17 cellular contexts compared by ENCODE assay signal in the genomic region with DNA sequence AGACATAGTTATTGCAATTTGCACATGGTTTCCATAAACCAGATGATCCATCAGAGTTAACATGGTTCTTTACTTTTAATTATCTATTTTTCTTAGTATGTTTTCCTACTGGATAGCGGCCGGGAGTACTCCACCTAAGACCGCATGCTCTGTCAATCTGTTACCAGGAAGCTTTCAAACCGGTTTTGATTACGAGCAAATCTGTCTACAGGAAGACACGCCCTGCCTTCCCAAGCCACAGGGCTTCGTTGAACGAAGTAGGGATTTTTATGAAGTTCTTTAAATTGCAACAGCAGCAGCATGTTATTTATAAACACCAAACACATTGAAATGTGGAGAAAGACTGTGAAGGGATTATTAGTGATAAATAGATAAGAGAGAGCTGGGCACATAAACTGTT.
"Had no signal": no experiment of that assay in that cellular context is flagged by ENCODE, and none has a peak within 500 bp of the region (broad histone marks: within the 10 kb centered on the region; RNA-seq: fewer than 3 reads in every experiment).

No MANE protein-coding gene starts in this region.

- H3K4me1 ChIP-seq: breast epithelium, esophagus muscularis mucosa, thyroid gland had no signal

- DNase-seq: activated CD4-positive, alpha-beta T cell treated with anti-CD3 and anti-CD28 coated beads for 1 hour; activated CD4-positive, alpha-beta T cell treated with anti-CD3 and anti-CD28 coated beads, Interleukin-2, amount 50 U/mL, for 4 hours; activated gamma-delta T cell; effector CD4-positive, alpha-beta T cell; nephron progenitor cell; nucleus accumbens; retina; stimulated activated CD4-positive, alpha-beta T cell treated with anti-CD3 and anti-CD28 coated beads, Interleukin-1b, Interleukin-23, amount 100 ng/mL, for 48 hours; stimulated activated CD8-positive, alpha-beta memory T cell treated with anti-CD3 and anti-CD28 coated beads, Interleukin-4, amount 100 ng/mL, for 48 hours; stimulated activated naive CD4-positive, alpha-beta T cell; T-helper 2 cell; thyroid gland; WERI-Rb-1 had no signal

- H3K27ac ChIP-seq: breast epithelium, esophagus muscularis mucosa, thyroid gland, WERI-Rb-1 had no signal

- H3K9me3 ChIP-seq: breast epithelium, esophagus muscularis mucosa, thyroid gland had no signal

- H3K4me3 ChIP-seq: breast epithelium, esophagus muscularis mucosa, lung, thyroid gland had no signal

- ATAC-seq: left lobe of liver had no signal

- H3K36me3 ChIP-seq: breast epithelium, esophagus muscularis mucosa, thyroid gland, WERI-Rb-1 had no signal

- H3K27me3 ChIP-seq: breast epithelium, esophagus muscularis mucosa, thyroid gland had no signal
